20 cellular contexts compared by ENCODE assay signal in genomic region chr5:67383451-67383850, GRCh38.
"Had no signal": no experiment of that assay in that cellular context is flagged by ENCODE, and none has a peak within 500 bp of the region (broad histone marks: within the 10 kb centered on the region; RNA-seq: fewer than 3 reads in every experiment).

No MANE protein-coding gene starts in this region.

- H3K27me3 Mint-ChIP-seq: T-helper 17 cell had no signal

- H3K36me3 ChIP-seq: ascending aorta had no signal

- H3K27ac ChIP-seq: ascending aorta had no signal

- H3K4me1 ChIP-seq: ascending aorta had no signal

- DNase-seq: activated B cell treated with CpG ODN at 0.5 μM for 24 hours; activated CD4-positive, alpha-beta memory T cell treated with anti-CD3 and anti-CD28 coated beads for 36 hours; activated CD4-positive, alpha-beta T cell treated with anti-CD3 and anti-CD28 coated beads for 1 hour; activated CD4-positive, alpha-beta T cell treated with anti-CD3 and anti-CD28 coated beads, Interleukin-2, amount 10 ng/mL, durations not matched to agents 24 days and 14 days; activated CD8-positive, alpha-beta memory T cell treated with anti-CD3 and anti-CD28 coated beads, Interleukin-2, amount 50 U/mL, for 4 hours; activated naive CD4-positive, alpha-beta T cell treated with anti-CD3 and anti-CD28 coated beads, Interleukin-2, amount 50 U/mL, for 16 hours; activated naive CD8-positive, alpha-beta T cell treated with anti-CD3 and anti-CD28 coated beads, Interleukin-2, amount 10 ng/mL, durations not matched to agents 7 days and 5 days; Karpas-422; NCI-H1105 treated with DMSO at 0.1 percent for 48 hours; NCI-H1436 treated with DMSO at 0.1 percent for 48 hours; NCI-H187; NCI-H2081 treated with DMSO at 0.1 percent for 48 hours; NCI-H226; NCI-H526 treated with DMSO at 0.1 percent for 48 hours; SIG-M5; T-helper 17 cell; T-helper 9 cell had no signal

- ATAC-seq: K562, T-helper 17 cell had no signal

- H3K36me3 Mint-ChIP-seq: activated CD4-positive, alpha-beta memory T cell treated with anti-CD3 and anti-CD28 coated beads for 36 hours; brain had no signal

- H3K9me3 ChIP-seq: ascending aorta had no signal

- H3K4me3 ChIP-seq: ascending aorta, K562 had no signal

- H3K27ac Mint-ChIP-seq: activated B cell treated with CpG ODN at 0.5 μM for 24 hours; activated CD4-positive, alpha-beta memory T cell treated with anti-CD3 and anti-CD28 coated beads for 36 hours; activated CD4-positive, alpha-beta T cell treated with anti-CD3 and anti-CD28 coated beads, Interleukin-2, amount 10 ng/mL, durations not matched to agents 24 days and 14 days; activated naive CD8-positive, alpha-beta T cell treated with anti-CD3 and anti-CD28 coated beads, Interleukin-2, amount 10 ng/mL, durations not matched to agents 7 days and 5 days; T-helper 17 cell had no signal

- H3K4me1 Mint-ChIP-seq: activated B cell treated with CpG ODN at 0.5 μM for 24 hours; activated CD4-positive, alpha-beta T cell treated with anti-CD3 and anti-CD28 coated beads, Interleukin-2, amount 10 ng/mL, durations not matched to agents 24 days and 14 days; activated naive CD8-positive, alpha-beta T cell treated with anti-CD3 and anti-CD28 coated beads, Interleukin-2, amount 10 ng/mL, durations not matched to agents 7 days and 5 days; T-helper 17 cell had no signal

- H3K27me3 ChIP-seq: ascending aorta had no signal

- H3K4me3 Mint-ChIP-seq: activated B cell treated with CpG ODN at 0.5 μM for 24 hours; activated CD4-positive, alpha-beta memory T cell treated with anti-CD3 and anti-CD28 coated beads for 36 hours; activated CD4-positive, alpha-beta T cell treated with anti-CD3 and anti-CD28 coated beads, Interleukin-2, amount 10 ng/mL, durations not matched to agents 24 days and 14 days; activated naive CD8-positive, alpha-beta T cell treated with anti-CD3 and anti-CD28 coated beads, Interleukin-2, amount 10 ng/mL, durations not matched to agents 7 days and 5 days; brain; T-helper 17 cell had no signal

- H3K9me3 Mint-ChIP-seq: activated B cell treated with CpG ODN at 0.5 μM for 24 hours; activated CD4-positive, alpha-beta memory T cell treated with anti-CD3 and anti-CD28 coated beads for 36 hours; activated CD4-positive, alpha-beta T cell treated with anti-CD3 and anti-CD28 coated beads, Interleukin-2, amount 10 ng/mL, durations not matched to agents 24 days and 14 days; activated naive CD8-positive, alpha-beta T cell treated with anti-CD3 and anti-CD28 coated beads, Interleukin-2, amount 10 ng/mL, durations not matched to agents 7 days and 5 days; brain had no signal
